In genomic region chr6:45640811-45641210, GRCh38 we compare ENCODE assay signal across 20 cellular contexts.
DNase-seq lines count a peak whose midpoint lies in the region; ATAC-seq, FAIRE-seq and TF ChIP-seq lines count a peak whose summit lies in the region.
"Had no signal": no experiment of that assay in that cellular context is flagged by ENCODE, and none has a peak within 500 bp of the region (broad histone marks: within the 10 kb centered on the region; RNA-seq: fewer than 3 reads in every experiment).

No MANE protein-coding gene starts in this region.

- H2BK20ac ChIP-seq in H1 (ENCODE audit: low read length), result peak overlapping the region; percentile 15; the same call in 1 of the 2 replicates

- no peak overlapping the region for H3K18ac ChIP-seq in H1 (ENCODE audit: extremely low read depth, low read length)

- no peak overlapping the region for H2BK120ac ChIP-seq in H1 (replicated peaks; ENCODE audit: low read depth, low read length)

- H2BK12ac ChIP-seq in H1 (ENCODE audit: low read depth, low read length), result no peak overlapping the region

- intact Hi-C loops in head of caudate nucleus (cut with DNase I), result no loop called here

- H4K20me1 ChIP-seq in H1 (replicated peaks in 1 of 2; ENCODE audit: control insufficient read depth in 1 of 2, insufficient read depth in 2 of 2, low read length in 2 of 2), result no peaks in the 10 kb centered on the region

- H3K27me3 ChIP-seq in H1 (replicated peaks in 1 of 4; ENCODE audit: control insufficient read depth in 3 of 4, extremely low read depth in 1 of 4, insufficient read depth in 3 of 4, low read length in 3 of 4), result peaks cover 0 to 3% (median 1%) of the 10 kb centered on the region in 4 experiments; a peak in 4 of 7 replicates

- FAIRE-seq in H1 (lab: Jason Lieb, UNC), result no peak
- FAIRE-seq: A549, D721Med, GM12892, GM18507 had no signal

- POLR2A ChIA-PET in H1 (lab: Charles Lee; ENCODE audit: partially characterized antibody), result no interaction called here

- CTCF ChIA-PET in H1 (lab: Charles Lee; ENCODE audit: partially characterized antibody), result no interaction called here

- H3K9ac ChIP-seq in H1 (replicated peaks in 1 of 4; ENCODE audit: extremely low read depth in 1 of 4, low read depth in 3 of 4, low read length in 3 of 4), result no peak overlapping the region

- H3K23me2 ChIP-seq in H1 (ENCODE audit: low read depth, low read length), result no peaks in the 10 kb centered on the region; the same call in 1 of the 2 replicates

- H3K27me3 Mint-ChIP-seq in nephron progenitor cell (ENCODE audit: low read depth, poor library complexity), result peaks cover 5% of the 10 kb centered on the region
- no peaks in the 10 kb centered on the region for H3K27me3 Mint-ChIP-seq in activated naive CD8-positive, alpha-beta T cell treated with anti-CD3 and anti-CD28 coated beads for 36 hours
- H3K27me3 Mint-ChIP-seq: CD4-positive, alpha-beta T cell had no signal

- TF ChIP-seq CTCF in H1 (IDR thresholded peaks at IDR 0.05; ENCODE audit: control extremely low read depth in 1 of 3, insufficient read depth in 1 of 3, low read depth in 1 of 3, low read length in 3 of 3), result no peak
- no peak for TF ChIP-seq CTCF in nephron progenitor cell (IDR thresholded peaks at IDR 0.05)

- H3K4me3 Mint-ChIP-seq in nephron progenitor cell, result no peak overlapping the region
- no peak overlapping the region for H3K4me3 Mint-ChIP-seq in stimulated activated effector memory CD8-positive, alpha-beta T cell treated with anti-CD3 and anti-CD28 coated beads, Interleukin-12 subunit alpha, Interleukin-12 subunit beta, amount 100 ng/mL, for 72 hours
- H3K4me3 Mint-ChIP-seq in activated naive CD8-positive, alpha-beta T cell treated with anti-CD3 and anti-CD28 coated beads for 36 hours, result no peak overlapping the region
- H3K4me3 Mint-ChIP-seq: CD4-positive, alpha-beta T cell had no signal

- 96% methylated on average over 13 of the region's 13 CpGs; no CpG with 5 or more reads in 1 of the 2 experiments for WGBS in H1 (ENCODE audit: extremely low coverage in 1 of 2, insufficient coverage in 1 of 2, insufficient read length in 1 of 2, insufficient replicate concordance in 2 of 2, low coverage in 1 of 2, low lambda C conversion rate in 2 of 2, missing lambda C conversion rate in 1 of 2), 2 experiments

- H2AK5ac ChIP-seq in H1 (ENCODE audit: low read depth, low read length), result no peak overlapping the region

- H3K27ac ChIP-seq in H1 (ENCODE audit: low read depth, low read length), result no peak overlapping the region
- H3K27ac ChIP-seq: 22Rv1, A549, C4-2B, HL-60 had no signal

- peaks cover 47% of the 10 kb centered on the region for H3K4me1 Mint-ChIP-seq in nephron progenitor cell
- H3K4me1 Mint-ChIP-seq in stimulated activated effector memory CD8-positive, alpha-beta T cell treated with anti-CD3 and anti-CD28 coated beads, Interleukin-12 subunit alpha, Interleukin-12 subunit beta, amount 100 ng/mL, for 72 hours, result peaks cover 30% of the 10 kb centered on the region
- H3K4me1 Mint-ChIP-seq in activated naive CD8-positive, alpha-beta T cell treated with anti-CD3 and anti-CD28 coated beads for 36 hours, result peaks cover 8% of the 10 kb centered on the region

- no peaks in the 10 kb centered on the region for H3K36me3 Mint-ChIP-seq in nephron progenitor cell (ENCODE audit: low read depth)
- no peaks in the 10 kb centered on the region for H3K36me3 Mint-ChIP-seq in stimulated activated effector memory CD8-positive, alpha-beta T cell treated with anti-CD3 and anti-CD28 coated beads, Interleukin-12 subunit alpha, Interleukin-12 subunit beta, amount 100 ng/mL, for 72 hours
- H3K36me3 Mint-ChIP-seq in activated naive CD8-positive, alpha-beta T cell treated with anti-CD3 and anti-CD28 coated beads for 36 hours, result no peaks in the 10 kb centered on the region

- no peak overlapping the region for H3K4ac ChIP-seq in H1 (replicated peaks; ENCODE audit: insufficient read length, low read depth, low read length)

- no peak for TF ChIP-seq POLR2A in H1 (IDR thresholded peaks at IDR 0.05; ENCODE audit: control extremely low read depth in 1 of 2, low read depth in 2 of 2, low read length in 2 of 2)

- no peak overlapping the region for H2AFZ ChIP-seq in H1 (ENCODE audit: low read length)

- no peak overlapping the region for H3K4me3 ChIP-seq in H1 (ENCODE audit: extremely low read depth in 1 of 4, insufficient read depth in 2 of 4, low read depth in 3 of 4, low read length in 4 of 4)
- H3K4me3 ChIP-seq: A549, HAP-1 had no signal

- H3K27ac Mint-ChIP-seq in nephron progenitor cell, result peak overlapping the region; percentile 43
- peak overlapping the region; percentile 46 for H3K27ac Mint-ChIP-seq in stimulated activated effector memory CD8-positive, alpha-beta T cell treated with anti-CD3 and anti-CD28 coated beads, Interleukin-12 subunit alpha, Interleukin-12 subunit beta, amount 100 ng/mL, for 72 hours
- H3K27ac Mint-ChIP-seq in activated naive CD8-positive, alpha-beta T cell treated with anti-CD3 and anti-CD28 coated beads for 36 hours, result no peak overlapping the region
- H3K27ac Mint-ChIP-seq: CD4-positive, alpha-beta T cell had no signal

- no peaks in the 10 kb centered on the region; a peak in 1 of 4 replicates for H3K9me3 ChIP-seq in H1 (ENCODE audit: insufficient read depth in 2 of 2, low read depth in 1 of 2, low read length in 1 of 2)
- H3K9me3 ChIP-seq: A549, Caco-2, HAP-1 had no signal

- peaks cover 0 to 4% (median 1%) of the 10 kb centered on the region in 4 experiments; a peak in 2 of 7 replicates for H3K4me1 ChIP-seq in H1 (replicated peaks in 1 of 4; ENCODE audit: control insufficient read depth in 3 of 4, insufficient read depth in 4 of 4, low read length in 3 of 4)
- H3K4me1 ChIP-seq: A549, Caco-2, HAP-1 had no signal

- H3K14ac ChIP-seq in H1 (ENCODE audit: insufficient read length), result no peak overlapping the region

- H3K36me3 ChIP-seq in H1 (ENCODE audit: control insufficient read depth in 2 of 4, insufficient read depth in 4 of 4, low read length in 3 of 4), result no peaks in the 10 kb centered on the region
- H3K36me3 ChIP-seq: HAP-1 had no signal

- H3K9me3 Mint-ChIP-seq in nephron progenitor cell, result no peaks in the 10 kb centered on the region
- H3K9me3 Mint-ChIP-seq in stimulated activated effector memory CD8-positive, alpha-beta T cell treated with anti-CD3 and anti-CD28 coated beads, Interleukin-12 subunit alpha, Interleukin-12 subunit beta, amount 100 ng/mL, for 72 hours, result no peaks in the 10 kb centered on the region
- no peaks in the 10 kb centered on the region for H3K9me3 Mint-ChIP-seq in activated naive CD8-positive, alpha-beta T cell treated with anti-CD3 and anti-CD28 coated beads for 36 hours
- H3K9me3 Mint-ChIP-seq: CD4-positive, alpha-beta T cell had no signal

- no peak overlapping the region for H2BK5ac ChIP-seq in H1 (ENCODE audit: low read depth, low read length)

- H3K56ac ChIP-seq in H1 (replicated peaks; ENCODE audit: insufficient read length, low read depth, low read length), result no peak overlapping the region

- H3K4me2 ChIP-seq in H1 (ENCODE audit: insufficient read depth in 1 of 2, low read depth in 2 of 2, low read length in 2 of 2), result no peak overlapping the region
- H3K4me2 ChIP-seq: A549 had no signal

- no peaks in the 10 kb centered on the region for H3K79me1 ChIP-seq in H1 (ENCODE audit: low read depth, low read length)

- no peak overlapping the region for H3K23ac ChIP-seq in H1 (ENCODE audit: insufficient read length)

- TF ChIP-seq RAD21 in H1 (IDR thresholded peaks at IDR 0.05 in 1 of 2, conservative IDR thresholded peaks at IDR 0.05 in 1 of 2; ENCODE audit: low read depth in 2 of 2, low read length in 2 of 2), result no peak

- no peak overlapping the region for H4K8ac ChIP-seq in H1 (ENCODE audit: extremely low read depth, insufficient read depth, low read length)

- DNase-seq in ELF-1 (ENCODE audit: low read depth, low spot score) (peak; percentile 22), H1 (ENCODE audit: low read depth in 1 of 2, low spot score in 2 of 2) (no peak), nephron progenitor cell (no peak), head of caudate nucleus (no peak)
- DNase-seq in stimulated activated effector memory CD8-positive, alpha-beta T cell treated with anti-CD3 and anti-CD28 coated beads, Interleukin-12 subunit alpha, Interleukin-12 subunit beta, amount 100 ng/mL, for 72 hours (ENCODE audit: low spot score in 2 of 2), result no peak
- no peak for DNase-seq in activated naive CD8-positive, alpha-beta T cell treated with anti-CD3 and anti-CD28 coated beads for 36 hours
- DNase-seq: AML-193; Caco-2; CD4-positive, alpha-beta T cell; GDM1; KBM-7 had no signal

- no peak for TF ChIP-seq EP300 in H1 (IDR thresholded peaks at IDR 0.05; ENCODE audit: borderline replicate concordance in 1 of 2, low read depth in 2 of 2, low read length in 2 of 2)

- no peak overlapping the region for H4K91ac ChIP-seq in H1 (replicated peaks; ENCODE audit: insufficient read length, low read length)

- H4K5ac ChIP-seq in H1 (ENCODE audit: insufficient read length, low read depth, low read length), result no peak overlapping the region

- no peak overlapping the region for H2BK15ac ChIP-seq in H1 (ENCODE audit: low read length)

- no peak for ATAC-seq in stimulated activated effector memory CD8-positive, alpha-beta T cell treated with anti-CD3 and anti-CD28 coated beads, Interleukin-12 subunit alpha, Interleukin-12 subunit beta, amount 100 ng/mL, for 72 hours
- ATAC-seq in GM21717 (IDR thresholded peaks at IDR 0.05; ENCODE audit: unreplicated experiment), result no peak
- ATAC-seq: A549 had no signal

- no peaks in the 10 kb centered on the region for H3K79me2 ChIP-seq in H1 (ENCODE audit: control insufficient read depth in 1 of 2, insufficient read depth in 2 of 2, low read length in 2 of 2)

TF ChIP-seq in H1, 55 proteins besides CTCF, POLR2A, EP300 and RAD21 (continues in another document):
- TF ChIP-seq KDM4A (IDR thresholded peaks at IDR 0.05; ENCODE audit: low read depth, low read length, severe bottlenecking) (no peak), JUND (IDR thresholded peaks at IDR 0.05; ENCODE audit: low read length) (no peak), BACH1 (IDR thresholded peaks at IDR 0.05; ENCODE audit: low read length) (no peak), HDAC6 (IDR thresholded peaks at IDR 0.05; ENCODE audit: low read depth, low read length) (no peak), BCL11A (IDR thresholded peaks at IDR 0.05; ENCODE audit: low read depth in 2 of 2, low read length in 2 of 2) (no peak), RNF2 (IDR thresholded peaks at IDR 0.05; ENCODE audit: borderline replicate concordance, low read depth, low read length, missing control alignments, poor library complexity, severe bottlenecking) (no peak), CBX8 (IDR thresholded peaks at IDR 0.05; ENCODE audit: borderline replicate concordance, low read depth, low read length) (no peak), KDM1A (IDR thresholded peaks at IDR 0.05; ENCODE audit: borderline replicate concordance, low read length) (no peak), HDAC2 (IDR thresholded peaks at IDR 0.05; ENCODE audit: borderline replicate concordance in 1 of 2, low read depth in 2 of 2, low read length in 2 of 2) (no peak), SIN3A (conservative IDR thresholded peaks at IDR 0.05 in 1 of 2, IDR thresholded peaks at IDR 0.05 in 1 of 2; ENCODE audit: low read depth in 1 of 2, low read length in 2 of 2) (no peak), EGR1 (IDR thresholded peaks at IDR 0.05; ENCODE audit: borderline replicate concordance, low read depth, low read length) (no peak), TAF7 (optimal IDR thresholded peaks at IDR 0.05; ENCODE audit: borderline replicate concordance, low read depth, low read length) (no peak)
